ENCODE assay signal across 1 cellular context in the genomic region with DNA sequence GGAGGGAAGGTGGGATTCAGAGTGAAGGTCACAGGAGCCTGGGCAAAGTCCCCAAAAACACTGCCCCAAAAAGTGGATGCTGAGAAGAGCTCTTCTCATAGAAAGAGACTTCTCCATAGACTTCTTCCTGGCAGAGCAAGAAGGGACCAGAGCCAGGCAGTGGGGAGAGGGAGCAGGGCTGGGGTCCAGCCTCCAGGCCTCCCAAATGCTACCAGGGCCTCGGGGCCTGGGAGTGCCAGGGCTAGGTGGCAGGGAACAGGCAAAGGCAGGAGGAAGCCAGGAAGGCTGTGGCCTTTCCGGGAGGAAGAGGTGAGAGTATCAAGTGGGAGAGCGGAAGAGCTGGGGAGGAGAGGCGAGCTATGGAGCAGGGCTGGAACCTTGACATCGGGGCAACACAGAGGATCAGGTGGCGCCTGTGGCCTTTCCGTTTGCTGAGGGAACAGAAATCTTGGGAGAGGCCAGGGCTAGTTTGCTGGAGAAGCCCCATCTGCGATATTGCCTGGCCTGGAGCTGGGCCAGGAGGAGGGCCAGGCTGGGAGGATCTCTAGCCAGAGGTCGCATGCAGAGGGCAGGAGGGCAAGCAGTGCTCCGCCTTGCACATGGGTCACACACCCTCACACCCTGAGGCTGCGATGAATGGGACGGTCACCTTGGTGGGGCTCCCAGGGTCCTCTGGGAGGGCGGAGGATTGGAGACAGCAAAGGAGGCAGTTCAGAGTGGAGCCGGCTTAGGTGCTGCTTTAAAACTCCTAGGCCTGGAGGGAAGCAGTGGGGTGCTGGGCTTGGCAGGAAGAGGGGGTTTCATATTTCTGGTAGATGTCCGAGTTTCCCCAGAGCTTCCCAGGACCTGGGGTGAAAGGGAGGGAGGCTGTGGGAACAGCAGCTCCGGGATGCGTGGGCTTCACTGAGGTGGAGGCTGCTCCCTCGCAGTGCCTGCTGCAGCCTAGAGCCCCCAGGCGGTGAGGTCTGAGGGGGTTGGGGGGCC.
TF ChIP-seq lines count a peak whose summit lies in the region.

No MANE protein-coding gene starts in this region.

TF ChIP-seq in SK-N-SH, 30 proteins besides CTCF, POLR2A, EP300 and RAD21 (continued from another document):
- TF ChIP-seq, protein P1, sequence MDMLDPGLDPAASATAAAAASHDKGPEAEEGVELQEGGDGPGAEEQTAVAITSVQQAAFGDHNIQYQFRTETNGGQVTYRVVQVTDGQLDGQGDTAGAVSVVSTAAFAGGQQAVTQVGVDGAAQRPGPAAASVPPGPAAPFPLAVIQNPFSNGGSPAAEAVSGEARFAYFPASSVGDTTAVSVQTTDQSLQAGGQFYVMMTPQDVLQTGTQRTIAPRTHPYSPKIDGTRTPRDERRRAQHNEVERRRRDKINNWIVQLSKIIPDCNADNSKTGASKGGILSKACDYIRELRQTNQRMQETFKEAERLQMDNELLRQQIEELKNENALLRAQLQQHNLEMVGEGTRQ (IDR thresholded peaks at IDR 0.05; ENCODE audit: borderline replicate concordance, low read depth, low read length): no peak
- TF ChIP-seq, protein P2, sequence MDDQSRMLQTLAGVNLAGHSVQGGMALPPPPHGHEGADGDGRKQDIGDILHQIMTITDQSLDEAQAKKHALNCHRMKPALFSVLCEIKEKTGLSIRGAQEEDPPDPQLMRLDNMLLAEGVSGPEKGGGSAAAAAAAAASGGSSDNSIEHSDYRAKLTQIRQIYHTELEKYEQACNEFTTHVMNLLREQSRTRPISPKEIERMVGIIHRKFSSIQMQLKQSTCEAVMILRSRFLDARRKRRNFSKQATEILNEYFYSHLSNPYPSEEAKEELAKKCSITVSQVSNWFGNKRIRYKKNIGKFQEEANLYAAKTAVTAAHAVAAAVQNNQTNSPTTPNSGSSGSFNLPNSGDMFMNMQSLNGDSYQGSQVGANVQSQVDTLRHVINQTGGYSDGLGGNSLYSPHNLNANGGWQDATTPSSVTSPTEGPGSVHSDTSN (IDR thresholded peaks at IDR 0.05): no peak
- TF ChIP-seq SIN3A (IDR thresholded peaks at IDR 0.05; ENCODE audit: borderline replicate concordance, low read depth, low read length) (no peak), POLR2AphosphoS5 (IDR thresholded peaks at IDR 0.05; ENCODE audit: low read depth, low read length) (no peak), JUND (IDR thresholded peaks at IDR 0.05) (no peak), CHD2 (IDR thresholded peaks at IDR 0.05; ENCODE audit: low read length, partially characterized antibody) (no peak), NFIC (IDR thresholded peaks at IDR 0.05; ENCODE audit: borderline replicate concordance) (no peak), NRF1 (IDR thresholded peaks at IDR 0.05; ENCODE audit: low read depth, low read length) (no peak), SMC3 (IDR thresholded peaks at IDR 0.05; ENCODE audit: low read depth, low read length) (no peak)
- TF ChIP-seq, protein P3, sequence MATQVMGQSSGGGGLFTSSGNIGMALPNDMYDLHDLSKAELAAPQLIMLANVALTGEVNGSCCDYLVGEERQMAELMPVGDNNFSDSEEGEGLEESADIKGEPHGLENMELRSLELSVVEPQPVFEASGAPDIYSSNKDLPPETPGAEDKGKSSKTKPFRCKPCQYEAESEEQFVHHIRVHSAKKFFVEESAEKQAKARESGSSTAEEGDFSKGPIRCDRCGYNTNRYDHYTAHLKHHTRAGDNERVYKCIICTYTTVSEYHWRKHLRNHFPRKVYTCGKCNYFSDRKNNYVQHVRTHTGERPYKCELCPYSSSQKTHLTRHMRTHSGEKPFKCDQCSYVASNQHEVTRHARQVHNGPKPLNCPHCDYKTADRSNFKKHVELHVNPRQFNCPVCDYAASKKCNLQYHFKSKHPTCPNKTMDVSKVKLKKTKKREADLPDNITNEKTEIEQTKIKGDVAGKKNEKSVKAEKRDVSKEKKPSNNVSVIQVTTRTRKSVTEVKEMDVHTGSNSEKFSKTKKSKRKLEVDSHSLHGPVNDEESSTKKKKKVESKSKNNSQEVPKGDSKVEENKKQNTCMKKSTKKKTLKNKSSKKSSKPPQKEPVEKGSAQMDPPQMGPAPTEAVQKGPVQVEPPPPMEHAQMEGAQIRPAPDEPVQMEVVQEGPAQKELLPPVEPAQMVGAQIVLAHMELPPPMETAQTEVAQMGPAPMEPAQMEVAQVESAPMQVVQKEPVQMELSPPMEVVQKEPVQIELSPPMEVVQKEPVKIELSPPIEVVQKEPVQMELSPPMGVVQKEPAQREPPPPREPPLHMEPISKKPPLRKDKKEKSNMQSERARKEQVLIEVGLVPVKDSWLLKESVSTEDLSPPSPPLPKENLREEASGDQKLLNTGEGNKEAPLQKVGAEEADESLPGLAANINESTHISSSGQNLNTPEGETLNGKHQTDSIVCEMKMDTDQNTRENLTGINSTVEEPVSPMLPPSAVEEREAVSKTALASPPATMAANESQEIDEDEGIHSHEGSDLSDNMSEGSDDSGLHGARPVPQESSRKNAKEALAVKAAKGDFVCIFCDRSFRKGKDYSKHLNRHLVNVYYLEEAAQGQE (IDR thresholded peaks at IDR 0.05; ENCODE audit: low read depth, low read length): no peak
- TF ChIP-seq, protein P4, sequence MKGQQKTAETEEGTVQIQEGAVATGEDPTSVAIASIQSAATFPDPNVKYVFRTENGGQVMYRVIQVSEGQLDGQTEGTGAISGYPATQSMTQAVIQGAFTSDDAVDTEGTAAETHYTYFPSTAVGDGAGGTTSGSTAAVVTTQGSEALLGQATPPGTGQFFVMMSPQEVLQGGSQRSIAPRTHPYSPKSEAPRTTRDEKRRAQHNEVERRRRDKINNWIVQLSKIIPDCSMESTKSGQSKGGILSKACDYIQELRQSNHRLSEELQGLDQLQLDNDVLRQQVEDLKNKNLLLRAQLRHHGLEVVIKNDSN (IDR thresholded peaks at IDR 0.05; ENCODE audit: borderline replicate concordance, low read depth): no peak
